Comparison of ENCODE assay signal across 1 cellular context in genomic region chr2:163656622-163657021, GRCh38.
TF ChIP-seq lines count a peak whose summit lies in the region.

No MANE protein-coding gene starts in this region.

TF ChIP-seq in SK-N-SH, 30 proteins besides CTCF, POLR2A, EP300 and RAD21 (continued from another document):
- TF ChIP-seq IRF3 (IDR thresholded peaks at IDR 0.05; ENCODE audit: low read depth, low read length) (no peak), FOXM1 (IDR thresholded peaks at IDR 0.05; ENCODE audit: low read depth) (no peak), JUND (IDR thresholded peaks at IDR 0.05) (peak; percentile 32; the same call in 1 of the 2 replicates), GABPA (IDR thresholded peaks at IDR 0.05; ENCODE audit: low read depth) (no peak), CHD2 (IDR thresholded peaks at IDR 0.05; ENCODE audit: low read length, partially characterized antibody) (no peak)
